10 cellular contexts compared by ENCODE assay signal in genomic region chr1:58841455-58841854, GRCh38. TPM values are rescaled to one million over a fixed set of nuclear protein-coding genes. Genes with fewer than 3 reads are reported as not detected.
DNase-seq lines count a peak whose midpoint lies in the region; ATAC-seq and TF ChIP-seq lines count a peak whose summit lies in the region.
"Had no signal": no experiment of that assay in that cellular context is flagged by ENCODE, and none has a peak within 500 bp of the region (broad histone marks: within the 10 kb centered on the region; RNA-seq: fewer than 3 reads in every experiment).

No MANE protein-coding gene starts in this region.

- 95 to 100% methylated on average over 3 of the region's 3 CpGs for WGBS in GM23248 (ENCODE audit: low coverage in 1 of 2, low lambda C conversion rate in 2 of 2, missing lambda C conversion rate in 2 of 2), 2 experiments
- WGBS in tibial nerve, 2 donors: 66 to 73% methylated on average over 3 of the region's 3 CpGs

- no peak overlapping the region for H3K4me2 ChIP-seq in GM23248 (ENCODE audit: unreplicated experiment)

- peak; percentile 25 for TF ChIP-seq CTCF in AG10803 (conservative IDR thresholded peaks at IDR 0.05; ENCODE audit: low read length)
- peak; percentile 41 for TF ChIP-seq CTCF in GM13977 (IDR thresholded peaks at IDR 0.05; ENCODE audit: extremely low read depth, insufficient read depth, missing control alignments)
- TF ChIP-seq CTCF in tibial nerve (IDR thresholded peaks at IDR 0.05): peak in 1 of 5 experiments; percentile 17

- H3K27me3 Mint-ChIP-seq in T-helper 17 cell: peaks cover 7% of the 10 kb centered on the region

- no peaks in the 10 kb centered on the region for H4K20me1 ChIP-seq in GM23248 (ENCODE audit: insufficient read depth)

- no peaks in the 10 kb centered on the region for H3K9me2 ChIP-seq in GM23248 (ENCODE audit: insufficient read depth)

- no peak for TF ChIP-seq POLR2A in tibial nerve (IDR thresholded peaks at IDR 0.05)

- no peak for DNase-seq in AG10803 (ENCODE audit: low read depth)
- DNase-seq in GM13977 (ENCODE audit: low spot score): no peak
- DNase-seq in T-helper 17 cell: peak in 1 of 3 donors; percentile 9
- peak; percentile 52 for DNase-seq in iPS-NIHi11 (ENCODE audit: low spot score)
- no peak for DNase-seq in T1000 (lab: John Stamatoyannopoulos, UW)
- no peak for DNase-seq in GM23248
- no peak for DNase-seq in tibial nerve (ENCODE audit: low spot score in 2 of 2)
- DNase-seq: NCI-H2081 treated with DMSO at 0.1 percent for 48 hours had no signal

- H3K27ac ChIP-seq in GM23248 (no peak overlapping the region), tibial nerve (no peak overlapping the region)
- H3K27ac ChIP-seq: thoracic aorta had no signal

- no peaks in the 10 kb centered on the region for H3K79me2 ChIP-seq in GM23248 (ENCODE audit: insufficient read depth)

- in situ Hi-C loops in GM13977 (cut with MboI; ENCODE audit: low pct_unique_long_range_greater_than_20kb, low sequenced_read_pairs, unreplicated experiment): no loop called here
- in situ Hi-C loops in GM23248 (cut with MboI): no loop called here

- H3K27me3 ChIP-seq in GM23248 (replicated peaks; ENCODE audit: insufficient read depth): no peaks in the 10 kb centered on the region
- no peaks in the 10 kb centered on the region for H3K27me3 ChIP-seq in tibial nerve

- H3K4me1 ChIP-seq in GM23248 (ENCODE audit: insufficient read depth) (peaks cover 21% of the 10 kb centered on the region), tibial nerve (no peaks in the 10 kb centered on the region)

- H3K4me3 ChIP-seq in AG10803 (ENCODE audit: low read length) (no peak overlapping the region), GM23248 (no peak overlapping the region), tibial nerve (no peak overlapping the region)
- H3K4me3 ChIP-seq: thoracic aorta had no signal

- H3K36me3 Mint-ChIP-seq in T-helper 17 cell (ENCODE audit: low read depth): no peaks in the 10 kb centered on the region

- no peaks in the 10 kb centered on the region for H3K36me3 ChIP-seq in GM23248 (ENCODE audit: low read depth)
- H3K36me3 ChIP-seq in tibial nerve: no peaks in the 10 kb centered on the region
- H3K36me3 ChIP-seq: thoracic aorta had no signal

- no peak overlapping the region for H3K4me3 Mint-ChIP-seq in T-helper 17 cell

- no peak for TF ChIP-seq EP300 in tibial nerve (IDR thresholded peaks at IDR 0.05)

- H3K9me3 ChIP-seq in T-helper 17 cell (ENCODE audit: control insufficient read depth, low read length, poor library complexity, severe bottlenecking): no peaks in the 10 kb centered on the region
- H3K9me3 ChIP-seq in GM23248 (ENCODE audit: low read depth): no peaks in the 10 kb centered on the region
- H3K9me3 ChIP-seq in tibial nerve: no peaks in the 10 kb centered on the region
- H3K9me3 ChIP-seq: thoracic aorta had no signal

- H3F3A ChIP-seq in GM23248 (ENCODE audit: insufficient read depth): peaks cover 17% of the 10 kb centered on the region; the same call in 1 of the 2 replicates

- H3K4me1 Mint-ChIP-seq in T-helper 17 cell: peaks cover 12% of the 10 kb centered on the region

- no peak overlapping the region for H3K9ac ChIP-seq in GM23248

- no peak overlapping the region for H2AFZ ChIP-seq in GM23248

- H3K27ac Mint-ChIP-seq in T-helper 17 cell: no peak overlapping the region

- ATAC-seq in T-helper 17 cell (peak; percentile 54), HG03175 (IDR thresholded peaks at IDR 0.05; ENCODE audit: unreplicated experiment) (no peak)

RNA-seq across cellular contexts. Expression of gene JUN, which starts 57.6 kb away (rescaled TPM):
- total RNA-seq in T-helper 17 cell: 1,000 to 10,000 TPM; 1,878 to 2,007 TPM
- total RNA-seq in GM23248 (2014; rRNA removed; shearing (Covaris generic)): 107 and 112 TPM in 2 replicates
- polyA plus RNA-seq in GM23248 (2016; fragmentation: Nextera tagmentation; extraction: Ambion mirVana): 43.4 and 45.3 TPM in 2 replicates
- 100 to 1,000 TPM; 169 to 267 (median 192) TPM for total RNA-seq in tibial nerve

Comparison
In these comparisons a context has a peak if more than half of its experiments do, and no peak if none do; other contexts are left out.
1. RNA of gene JUN, which starts 57.6 kb away (total RNA-seq): 1,878 to 2,007 TPM in T-helper 17 cell; 169 to 267 TPM in tibial nerve and 107 to 112 TPM in GM23248; every median in the first group is over 4 times any median in the second.